In the genomic region with DNA sequence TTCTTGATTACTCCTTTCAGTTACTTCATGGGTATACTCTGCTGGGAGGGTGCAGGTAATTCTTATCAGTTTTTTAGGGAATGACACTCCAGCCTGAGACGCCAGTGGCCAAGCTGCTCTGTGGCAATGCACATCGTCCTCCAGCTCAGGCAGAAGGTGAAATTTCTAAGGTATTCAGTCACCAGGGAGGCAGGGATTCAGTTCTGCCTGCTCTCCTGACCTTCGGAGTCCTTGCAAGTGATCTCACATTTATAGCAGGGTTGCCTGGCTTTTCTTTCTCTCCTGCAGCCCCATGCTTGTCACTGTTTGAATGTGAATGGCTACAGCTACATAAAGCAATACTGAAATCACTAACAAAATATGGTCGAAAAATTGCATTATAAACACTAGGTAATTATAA, we compare ENCODE assay signal across 20 cellular contexts.
"Had no signal": no experiment of that assay in that cellular context is flagged by ENCODE, and none has a peak within 500 bp of the region (broad histone marks: within the 10 kb centered on the region; RNA-seq: fewer than 3 reads in every experiment).

No MANE protein-coding gene starts in this region.

- H3K9me3 ChIP-seq: ascending aorta, heart right ventricle, pancreas, testis, upper lobe of right lung had no signal

- H3K4me3 ChIP-seq: ascending aorta, heart right ventricle, pancreas, testis, upper lobe of right lung had no signal

- H3K9me3 Mint-ChIP-seq: activated naive CD8-positive, alpha-beta T cell treated with anti-CD3 and anti-CD28 coated beads, Interleukin-2, amount 50 U/mL, for 24 hours; activated T-helper 1 cell treated with anti-CD3 and anti-CD28 coated beads, Interleukin-12 subunit alpha, Interleukin-12 subunit beta, Interleukin-2, Interleukin-4 antibody, amounts not matched to agents 30 ng/mL and 10 ng/mL and 1 ng/mL, durations not matched to agents 14 hours and 24 hours and 36 hours; neural crest cell; stimulated activated naive CD8-positive, alpha-beta T cell treated with anti-CD3 and anti-CD28 coated beads, Interleukin-15, Interleukin-2, amounts not matched to agents 100 ng/mL and 50 ng/mL, for 24 hours; T-cell had no signal

- ATAC-seq: activated CD8-positive, alpha-beta T cell treated with anti-CD3 and anti-CD28 coated beads, Interleukin-2, amount 10 ng/mL, durations not matched to agents 7 days and 5 days; activated naive CD8-positive, alpha-beta T cell treated with anti-CD3 and anti-CD28 coated beads, Interleukin-2, amount 50 U/mL, for 24 hours; left colon; pancreas; T-cell; upper lobe of right lung had no signal

- H3K27ac Mint-ChIP-seq: activated CD8-positive, alpha-beta T cell treated with anti-CD3 and anti-CD28 coated beads, Interleukin-2, amount 10 ng/mL, durations not matched to agents 7 days and 5 days; activated naive CD8-positive, alpha-beta T cell treated with anti-CD3 and anti-CD28 coated beads, Interleukin-2, amount 50 U/mL, for 24 hours; activated T-helper 1 cell treated with anti-CD3 and anti-CD28 coated beads, Interleukin-12 subunit alpha, Interleukin-12 subunit beta, Interleukin-2, Interleukin-4 antibody, amounts not matched to agents 30 ng/mL and 10 ng/mL and 1 ng/mL, durations not matched to agents 14 hours and 24 hours and 36 hours; stimulated activated naive CD8-positive, alpha-beta T cell treated with anti-CD3 and anti-CD28 coated beads, Interleukin-15, Interleukin-2, amounts not matched to agents 100 ng/mL and 50 ng/mL, for 24 hours; T-cell had no signal

- DNase-seq: activated CD4-positive, alpha-beta T cell treated with anti-CD3 and anti-CD28 coated beads for 4 hours; activated CD8-positive, alpha-beta T cell treated with anti-CD3 and anti-CD28 coated beads, Interleukin-2, amount 10 ng/mL, durations not matched to agents 7 days and 5 days; activated naive CD4-positive, alpha-beta T cell treated with Interleukin-2 at 50 U/mL for 16 hours; activated naive CD8-positive, alpha-beta T cell treated with anti-CD3 and anti-CD28 coated beads, Interleukin-2, amount 50 U/mL, for 24 hours; heart right ventricle; left colon; pancreas; stimulated activated CD4-positive, alpha-beta T cell treated with anti-CD3 and anti-CD28 coated beads, Interleukin-4, amount 100 ng/mL, for 1 hour; stimulated activated CD8-positive, alpha-beta memory T cell treated with anti-CD3 and anti-CD28 coated beads, Interleukin-4, amount 100 ng/mL, for 48 hours; T-cell; testis; upper lobe of right lung; WERI-Rb-1 had no signal

- H3K4me1 Mint-ChIP-seq: activated naive CD8-positive, alpha-beta T cell treated with anti-CD3 and anti-CD28 coated beads, Interleukin-2, amount 50 U/mL, for 24 hours; T-cell had no signal

- H3K4me3 Mint-ChIP-seq: activated CD8-positive, alpha-beta T cell treated with anti-CD3 and anti-CD28 coated beads, Interleukin-2, amount 10 ng/mL, durations not matched to agents 7 days and 5 days; activated naive CD8-positive, alpha-beta T cell treated with anti-CD3 and anti-CD28 coated beads, Interleukin-2, amount 50 U/mL, for 24 hours; activated T-helper 1 cell treated with anti-CD3 and anti-CD28 coated beads, Interleukin-12 subunit alpha, Interleukin-12 subunit beta, Interleukin-2, Interleukin-4 antibody, amounts not matched to agents 30 ng/mL and 10 ng/mL and 1 ng/mL, durations not matched to agents 14 hours and 24 hours and 36 hours; neural crest cell; stimulated activated naive CD8-positive, alpha-beta T cell treated with anti-CD3 and anti-CD28 coated beads, Interleukin-15, Interleukin-2, amounts not matched to agents 100 ng/mL and 50 ng/mL, for 24 hours; T-cell had no signal

- H3K4me1 ChIP-seq: ascending aorta, pancreas, testis, upper lobe of right lung had no signal

- H3K36me3 Mint-ChIP-seq: T-cell had no signal

- H3K36me3 ChIP-seq: ascending aorta, heart right ventricle, pancreas, upper lobe of right lung, WERI-Rb-1 had no signal

- H3K27me3 Mint-ChIP-seq: activated naive CD8-positive, alpha-beta T cell treated with anti-CD3 and anti-CD28 coated beads, Interleukin-2, amount 50 U/mL, for 24 hours; stimulated activated naive CD8-positive, alpha-beta T cell treated with anti-CD3 and anti-CD28 coated beads, Interleukin-15, Interleukin-2, amounts not matched to agents 100 ng/mL and 50 ng/mL, for 24 hours; T-cell had no signal

- FAIRE-seq: bronchial epithelial cell, colon, frontal cortex, pancreas had no signal

- H3K27ac ChIP-seq: ascending aorta, heart right ventricle, pancreas, testis, upper lobe of right lung, WERI-Rb-1 had no signal

- H3K27me3 ChIP-seq: ascending aorta, heart right ventricle, pancreas, testis, upper lobe of right lung had no signal
